Comparison of ENCODE assay signal across 7 cellular contexts in genomic region chr9:131423171-131423581, GRCh38. TPM values are rescaled to one million over a fixed set of nuclear protein-coding genes. Genes with fewer than 3 reads are reported as not detected.
A peak's percentile ranks its signal among the peaks of the same experiment; 100 is the strongest.
DNase-seq lines count a peak whose midpoint lies in the region; ATAC-seq, FAIRE-seq and TF ChIP-seq lines count a peak whose summit lies in the region.

No MANE protein-coding gene starts in this region.

- intact Hi-C loops in MCF 10A (cut with micrococcal nuclease), result loop anchor here (1.0 to 2.0 kb wide), 2 partner anchors 28 to 50 kb away; partner anchors contain the start of gene PRRC2B

- CTCF ChIA-PET in MCF 10A (lab: Yijun Ruan, JAX), result interaction anchor here (0.6 to 1.9 kb wide), 7 partner anchors 10 to 316 kb away, joined by 3 to 7 read pairs (median 3); no protein-coding TSS in a partner anchor

- H3K4me1 ChIP-seq in keratinocyte (ENCODE audit: control insufficient read depth, extremely low read depth, insufficient read depth, low read length), result peaks cover 44% of the 10 kb centered on the region

- peaks cover 14% of the 10 kb centered on the region for H3K36me3 Mint-ChIP-seq in MCF 10A (ENCODE audit: insufficient read depth, unreplicated experiment)
- peaks cover 29% of the 10 kb centered on the region for H3K36me3 Mint-ChIP-seq in stimulated activated memory B cell treated with anti-CD40 and anti-IgM and Interleukin-4, amounts not matched to agents 10 μg/mL and 1 μg/mL and 100 μg/mL, for 72 hours

- no TSS peak for BruUV-seq in MCF 10A (replicated peaks; lab: Mats Ljungman, UMichigan)

- H3K9me3 ChIP-seq in keratinocyte (ENCODE audit: control insufficient read depth, low read depth, low read length), result no peaks in the 10 kb centered on the region

- H2AFZ ChIP-seq in keratinocyte (ENCODE audit: control insufficient read depth, low read length), result no peak overlapping the region

- peak overlapping the region; percentile 35 for H3K9ac ChIP-seq in keratinocyte (ENCODE audit: control insufficient read depth, extremely low read depth, insufficient read depth, low read length)

- ATAC-seq in stimulated activated memory B cell treated with anti-CD40 and anti-IgM and Interleukin-4, amounts not matched to agents 10 μg/mL and 1 μg/mL and 100 μg/mL, for 72 hours, result peak; percentile 95
- ATAC-seq in GM18858 (IDR thresholded peaks at IDR 0.05; ENCODE audit: unreplicated experiment), result no peak

- TF ChIP-seq CTCF in GM13976 (IDR thresholded peaks at IDR 0.05; ENCODE audit: borderline replicate concordance, control extremely low read depth, extremely low read depth, insufficient read depth, missing control alignments) (no peak), MCF 10A (IDR thresholded peaks at IDR 0.05; ENCODE audit: unreplicated experiment) (no peak), keratinocyte (optimal IDR thresholded peaks at IDR 0.05 in 1 of 3, IDR thresholded peaks at IDR 0.05 in 1 of 3, conservative IDR thresholded peaks at IDR 0.05 in 1 of 3; ENCODE audit: extremely low read depth in 1 of 3, insufficient read depth in 2 of 3, low read length in 3 of 3) (no peak)

- peaks cover 11 to 18% of the 10 kb centered on the region in 2 experiments for H3K36me3 ChIP-seq in keratinocyte (ENCODE audit: control insufficient read depth in 2 of 2, extremely low read depth in 1 of 2, insufficient read depth in 2 of 2, low read length in 2 of 2)

- no peaks in the 10 kb centered on the region for H3K27me3 ChIP-seq in keratinocyte (ENCODE audit: control insufficient read depth, extremely low read depth, insufficient read depth, low read length)

- dilution Hi-C loops in keratinocyte (cut with MboI; ENCODE audit: extremely low pct_ligation_motif_present, low sequenced_read_pairs), result no loop called here

- POLR2A ChIA-PET in MCF 10A (lab: Yijun Ruan, JAX), result interaction anchor here (0.6 to 1.8 kb wide), 8 partner anchors 8 to 50 kb away, joined by 3 to 16 read pairs (median 4); no protein-coding TSS in a partner anchor

- peak overlapping the region; percentile 69 for H3K27ac ChIP-seq in keratinocyte (ENCODE audit: control insufficient read depth, insufficient read depth, low read length)

- peak; percentile 52 for DNase-seq in GM13976 (ENCODE audit: low spot score)
- DNase-seq in NCI-H2171 treated with DMSO at 0.1 percent for 48 hours (lab: John Stamatoyannopoulos, UW), result peak; percentile 91
- peak; percentile 94 for DNase-seq in MCF 10A (ENCODE audit: unreplicated experiment)
- peak; percentile 79 for DNase-seq in keratinocyte (ENCODE audit: low read depth, low spot score)
- DNase-seq in NCI-H345 (lab: John Stamatoyannopoulos, UW), result no peak

- peaks cover 50% of the 10 kb centered on the region for H3K4me1 Mint-ChIP-seq in MCF 10A (ENCODE audit: insufficient read depth, unreplicated experiment)
- H3K4me1 Mint-ChIP-seq in stimulated activated memory B cell treated with anti-CD40 and anti-IgM and Interleukin-4, amounts not matched to agents 10 μg/mL and 1 μg/mL and 100 μg/mL, for 72 hours, result peaks cover 86% of the 10 kb centered on the region

- peak overlapping the region; percentile 73 for H3K4me2 ChIP-seq in keratinocyte (ENCODE audit: control insufficient read depth, extremely low read depth, insufficient read depth, low read depth, low read length)

- H3K27ac Mint-ChIP-seq in MCF 10A (ENCODE audit: low read depth, unreplicated experiment), result peak overlapping the region; percentile 64
- peak overlapping the region; percentile 88 for H3K27ac Mint-ChIP-seq in stimulated activated memory B cell treated with anti-CD40 and anti-IgM and Interleukin-4, amounts not matched to agents 10 μg/mL and 1 μg/mL and 100 μg/mL, for 72 hours

- peak overlapping the region in 2 of 3 experiments; percentile 22 to 31 for H3K4me3 ChIP-seq in keratinocyte (ENCODE audit: control insufficient read depth in 2 of 3, extremely low read depth in 1 of 3, insufficient read depth in 2 of 3, low read depth in 1 of 3, low read length in 3 of 3)

- H3K4me3 Mint-ChIP-seq in MCF 10A (ENCODE audit: unreplicated experiment), result peak overlapping the region; percentile 51
- H3K4me3 Mint-ChIP-seq in stimulated activated memory B cell treated with anti-CD40 and anti-IgM and Interleukin-4, amounts not matched to agents 10 μg/mL and 1 μg/mL and 100 μg/mL, for 72 hours, result peak overlapping the region; percentile 57

- peaks cover 20% of the 10 kb centered on the region for H3K9me1 ChIP-seq in keratinocyte (ENCODE audit: control insufficient read depth, extremely low read depth, insufficient read depth, low read length)

- peaks cover 72% of the 10 kb centered on the region for H4K20me1 ChIP-seq in keratinocyte (ENCODE audit: control insufficient read depth, extremely low read depth, insufficient read depth, low read length)

- peaks cover 87% of the 10 kb centered on the region for H3K79me2 ChIP-seq in keratinocyte (ENCODE audit: control insufficient read depth, insufficient read depth, low read length)

- no peaks in the 10 kb centered on the region for H3K9me3 Mint-ChIP-seq in MCF 10A (ENCODE audit: unreplicated experiment)
- H3K9me3 Mint-ChIP-seq in stimulated activated memory B cell treated with anti-CD40 and anti-IgM and Interleukin-4, amounts not matched to agents 10 μg/mL and 1 μg/mL and 100 μg/mL, for 72 hours, result no peaks in the 10 kb centered on the region

- H3K27me3 Mint-ChIP-seq in MCF 10A (ENCODE audit: insufficient read depth, unreplicated experiment), result no peaks in the 10 kb centered on the region
- no peaks in the 10 kb centered on the region for H3K27me3 Mint-ChIP-seq in stimulated activated memory B cell treated with anti-CD40 and anti-IgM and Interleukin-4, amounts not matched to agents 10 μg/mL and 1 μg/mL and 100 μg/mL, for 72 hours

- in situ Hi-C loops in GM13976 (cut with MboI; ENCODE audit: low sequenced_read_pairs, unreplicated experiment), result no loop called here

- FAIRE-seq in keratinocyte (lab: Jason Lieb, UNC), result no peak

RNA-seq across cellular contexts. Expression of gene PRRC2B, which starts 29.3 kb away (rescaled TPM):
- 173 and 186 TPM in 2 replicates for total RNA-seq in MCF 10A (2022)
- polyA plus RNA-seq in keratinocyte, result 15.2 to 38.8 TPM (median 20.8 TPM) in 3 replicates
- polyA plus RNA-seq in keratinocyte (2011; ENCODE audit: low read depth), result 36.7 TPM
- 26.1 and 27.0 TPM in 2 replicates for polyA plus RNA-seq in keratinocyte (2011; cell fraction: cytosol; rRNA removed)
- polyA plus RNA-seq in keratinocyte (2011; cell fraction: nucleus; rRNA removed), result 170 and 203 TPM in 2 replicates
- polyA plus RNA-seq in keratinocyte (2012; ENCODE audit: low replicate concordance), result 32.6 and 73.5 TPM in 2 replicates
- polyA minus RNA-seq in keratinocyte, result 69.3 to 140 TPM (median 93.9 TPM) in 3 replicates
- polyA minus RNA-seq in keratinocyte (2011; cell fraction: cytosol; rRNA and poly(A)+ RNA removed), result 29.4 TPM
- 91.0 and 150 TPM in 2 replicates for polyA minus RNA-seq in keratinocyte (2011; cell fraction: nucleus; rRNA and poly(A)+ RNA removed)
